ENCODE assay signal across 36 cellular contexts in the genomic region with DNA sequence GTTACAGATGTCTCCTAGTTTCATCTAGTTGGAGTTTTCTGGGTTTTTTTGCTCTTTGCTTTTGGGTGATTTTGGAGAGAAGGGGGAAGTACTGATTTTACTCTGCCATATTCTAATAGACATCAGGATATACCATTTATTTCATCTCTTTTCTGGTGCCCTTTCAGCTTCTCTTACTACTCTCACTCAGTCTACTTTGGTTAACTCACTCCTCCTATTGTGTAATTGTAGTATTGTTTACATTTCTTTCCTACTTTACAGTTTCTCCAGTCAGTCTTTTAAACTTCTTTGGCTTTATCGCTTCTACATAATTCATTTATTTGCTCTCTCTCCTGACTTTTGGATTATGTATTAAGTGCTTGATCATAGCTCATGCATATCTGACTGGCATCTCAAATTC.
"Had no signal": no experiment of that assay in that cellular context is flagged by ENCODE, and none has a peak within 500 bp of the region (broad histone marks: within the 10 kb centered on the region; RNA-seq: fewer than 3 reads in every experiment).

No MANE protein-coding gene starts in this region.

- ATAC-seq: activated CD4-positive, alpha-beta T cell treated with anti-CD3 and anti-CD28 coated beads for 36 hours; activated CD8-positive, alpha-beta memory T cell treated with anti-CD3 and anti-CD28 coated beads, Interleukin-2, amount 10 ng/mL, durations not matched to agents 7 days and 5 days; activated CD8-positive, alpha-beta T cell treated with anti-CD3 and anti-CD28 coated beads, Interleukin-2, amount 10 ng/mL, durations not matched to agents 7 days and 5 days; activated naive CD8-positive, alpha-beta T cell treated with anti-CD3 and anti-CD28 coated beads, Interleukin-2, amount 50 U/mL, for 24 hours; activated T-helper 17 cell treated with anti-CD3 and anti-CD28 coated beads, Interleukin-2, amount 50 U/mL, for 72 hours; foreskin keratinocyte; gastrocnemius medialis; heart left ventricle; T-helper 17 cell had no signal

- H3K36me3 ChIP-seq: breast epithelium, gastrocnemius medialis had no signal

- H3K4me3 ChIP-seq: ascending aorta, breast epithelium, cardiac muscle cell, coronary artery, dorsolateral prefrontal cortex, esophagus muscularis mucosa, gastrocnemius medialis, heart left ventricle had no signal

- DNase-seq: activated CD4-positive, alpha-beta memory T cell treated with anti-CD3 and anti-CD28 coated beads for 36 hours; activated CD4-positive, alpha-beta T cell treated with anti-CD3 and anti-CD28 coated beads for 36 hours; activated CD4-positive, alpha-beta T cell treated with anti-CD3 and anti-CD28 coated beads, Interleukin-2, amount 10 ng/mL, durations not matched to agents 24 days and 14 days; activated CD4-positive, CD25-positive, alpha-beta regulatory T cell; activated CD4-positive, CD25-positive, alpha-beta regulatory T cell treated with anti-CD3 and anti-CD28 coated beads, Interleukin-2, amount 50 U/mL, for 72 hours; activated CD8-positive, alpha-beta memory T cell treated with anti-CD3 and anti-CD28 coated beads, Interleukin-2, amount 10 ng/mL, durations not matched to agents 7 days and 5 days; activated CD8-positive, alpha-beta memory T cell treated with anti-CD3 and anti-CD28 coated beads, Interleukin-2, amount 50 U/mL, for 4 hours; activated CD8-positive, alpha-beta T cell treated with anti-CD3 and anti-CD28 coated beads, Interleukin-2, amount 10 ng/mL, durations not matched to agents 7 days and 5 days; activated effector memory CD4-positive, alpha-beta T cell treated with Interleukin-2 at 50 U/mL for 16 hours; activated gamma-delta T cell treated with Interleukin-2 at 50 U/mL for 16 hours; activated naive CD4-positive, alpha-beta T cell treated with anti-CD3 and anti-CD28 coated beads, Interleukin-2, amount 50 U/mL, for 16 hours; activated naive CD4-positive, alpha-beta T cell treated with Interleukin-2 at 50 U/mL for 16 hours; activated naive CD8-positive, alpha-beta T cell treated with anti-CD3 and anti-CD28 coated beads for 36 hours; activated naive CD8-positive, alpha-beta T cell treated with anti-CD3 and anti-CD28 coated beads, Interleukin-2, amount 50 U/mL, for 24 hours; activated T-cell treated with anti-CD3 and anti-CD28 coated beads, Interleukin-2, amount 50 U/mL, for 24 hours; central memory CD4-positive, alpha-beta T cell; dorsolateral prefrontal cortex; effector memory CD4-positive, alpha-beta T cell; endodermal cell; erythroblast; foreskin keratinocyte; gastrocnemius medialis; glutamatergic neuron; heart left ventricle; T-helper 1 cell; T-helper 17 cell; T1000 had no signal

- H3K27ac ChIP-seq: ascending aorta, breast epithelium, cardiac muscle cell, coronary artery, dorsolateral prefrontal cortex, esophagus muscularis mucosa, foreskin keratinocyte, gastrocnemius medialis, heart left ventricle had no signal

- H3K9me3 Mint-ChIP-seq: activated CD4-positive, alpha-beta memory T cell treated with anti-CD3 and anti-CD28 coated beads for 36 hours; activated CD4-positive, alpha-beta T cell treated with anti-CD3 and anti-CD28 coated beads, Interleukin-2, amount 10 ng/mL, durations not matched to agents 24 days and 14 days; activated naive CD8-positive, alpha-beta T cell treated with anti-CD3 and anti-CD28 coated beads for 36 hours; activated naive CD8-positive, alpha-beta T cell treated with anti-CD3 and anti-CD28 coated beads, Interleukin-2, amount 50 U/mL, for 24 hours; activated T-cell treated with anti-CD3 and anti-CD28 coated beads, Interleukin-2, amount 50 U/mL, for 24 hours; activated T-helper 17 cell treated with anti-CD3 and anti-CD28 coated beads, Interleukin-2, amount 50 U/mL, for 72 hours; dendritic cell treated with granulocyte-macrophage colony-stimulating factor and Interleukin-4, amounts not matched to agents 40 ng/mL and 50 ng/mL, for 4 days; T-helper 2 cell treated with Interferon-gamma antibody and Interleukin-4, amounts not matched to agents 5 μg/mL and 100 μg/mL, for 36 hours had no signal

- H3K9me3 ChIP-seq: ascending aorta, breast epithelium, esophagus muscularis mucosa, gastrocnemius medialis had no signal

- H3K27ac Mint-ChIP-seq: activated CD4-positive, alpha-beta memory T cell treated with anti-CD3 and anti-CD28 coated beads for 36 hours; activated CD4-positive, alpha-beta T cell treated with anti-CD3 and anti-CD28 coated beads for 36 hours; activated CD4-positive, alpha-beta T cell treated with anti-CD3 and anti-CD28 coated beads, Interleukin-2, amount 10 ng/mL, durations not matched to agents 24 days and 14 days; activated CD8-positive, alpha-beta memory T cell treated with anti-CD3 and anti-CD28 coated beads, Interleukin-2, amount 10 ng/mL, durations not matched to agents 7 days and 5 days; activated CD8-positive, alpha-beta T cell treated with anti-CD3 and anti-CD28 coated beads, Interleukin-2, amount 10 ng/mL, durations not matched to agents 7 days and 5 days; activated naive CD8-positive, alpha-beta T cell treated with anti-CD3 and anti-CD28 coated beads for 36 hours; activated naive CD8-positive, alpha-beta T cell treated with anti-CD3 and anti-CD28 coated beads, Interleukin-2, amount 50 U/mL, for 24 hours; activated T-cell treated with anti-CD3 and anti-CD28 coated beads, Interleukin-2, amount 50 U/mL, for 24 hours; activated T-helper 17 cell treated with anti-CD3 and anti-CD28 coated beads, Interleukin-2, amount 50 U/mL, for 72 hours; brain; dendritic cell treated with granulocyte-macrophage colony-stimulating factor and Interleukin-4, amounts not matched to agents 40 ng/mL and 50 ng/mL, for 4 days; endodermal cell; T-helper 17 cell; T-helper 2 cell treated with Interferon-gamma antibody and Interleukin-4, amounts not matched to agents 5 μg/mL and 100 μg/mL, for 36 hours had no signal

- H3K27me3 ChIP-seq: ascending aorta, breast epithelium, cardiac muscle cell, dorsolateral prefrontal cortex, esophagus muscularis mucosa, foreskin keratinocyte, gastrocnemius medialis, heart left ventricle had no signal
